In genomic region chr1:161013104-161013590, GRCh38 we compare ENCODE assay signal across 8 cellular contexts. TPM values are rescaled to one million over a fixed set of nuclear protein-coding genes. Genes with fewer than 3 reads are reported as not detected.
DNase-seq lines count a peak whose midpoint lies in the region; ATAC-seq, FAIRE-seq and TF ChIP-seq lines count a peak whose summit lies in the region.

No MANE protein-coding gene starts in this region.

- 74% methylated on average over 1 of the region's 1 CpG for WGBS in HUES64
- WGBS in mammary epithelial cell (ENCODE audit: low coverage, missing lambda C conversion rate), result 0% methylated on average over 1 of the region's 1 CpG

- dilution Hi-C loops in mammary epithelial cell (cut with HindIII; ENCODE audit: low sequenced_read_pairs), result no loop called here

- peak; percentile 23 for ATAC-seq in GM18861 (IDR thresholded peaks at IDR 0.05; ENCODE audit: unreplicated experiment)
- no peak for ATAC-seq in HG02798 (IDR thresholded peaks at IDR 0.05; ENCODE audit: poor library complexity, unreplicated experiment)
- no peak for ATAC-seq in GM18517 (IDR thresholded peaks at IDR 0.05; ENCODE audit: unreplicated experiment)

- FAIRE-seq in GM19239 (lab: Jason Lieb, UNC), result no peak

- H3K27me3 ChIP-seq in HUES64 (ENCODE audit: insufficient read depth, low read length) (no peaks in the 10 kb centered on the region), mammary epithelial cell (ENCODE audit: insufficient read depth, low read length) (no peaks in the 10 kb centered on the region), mucosa of stomach (ENCODE audit: control insufficient read depth, insufficient read depth, low read length) (no peaks in the 10 kb centered on the region)

- no peak for TF ChIP-seq CTCF in mammary epithelial cell (conservative IDR thresholded peaks at IDR 0.05 in 1 of 2, IDR thresholded peaks at IDR 0.05 in 1 of 2; ENCODE audit: extremely low read depth in 1 of 2, insufficient read depth in 1 of 2, low read depth in 1 of 2, low read length in 2 of 2)

- no peaks in the 10 kb centered on the region for H4K20me1 ChIP-seq in mammary epithelial cell (ENCODE audit: insufficient read depth, low read length)

- H3K9me3 ChIP-seq in HUES64 (ENCODE audit: insufficient read depth, low read depth, low read length), result no peaks in the 10 kb centered on the region
- no peaks in the 10 kb centered on the region for H3K9me3 ChIP-seq in mammary epithelial cell (replicated peaks; ENCODE audit: insufficient read depth, low read length)
- no peaks in the 10 kb centered on the region for H3K9me3 ChIP-seq in mucosa of stomach (ENCODE audit: control insufficient read depth, low read length)

- H3K4me2 ChIP-seq in mammary epithelial cell (ENCODE audit: insufficient read depth, low read depth, low read length), result peak overlapping the region; percentile 70

- CTCF ChIA-PET in mammary epithelial cell (lab: Charles Lee; ENCODE audit: low non-redundant PET), result no interaction called here

- no peak overlapping the region for H3K9ac ChIP-seq in HUES64 (ENCODE audit: low read depth, low read length)
- H3K9ac ChIP-seq in mammary epithelial cell (ENCODE audit: insufficient read depth, low read length), result peak overlapping the region; percentile 59
- peak overlapping the region; percentile 63 for H3K9ac ChIP-seq in mucosa of stomach (ENCODE audit: low read length)

- H3K79me2 ChIP-seq in mammary epithelial cell (ENCODE audit: insufficient read depth, low read length), result peaks cover 94% of the 10 kb centered on the region

- intact Hi-C loops in mammary epithelial cell (cut with micrococcal nuclease), result no loop called here

- H3K4me3 ChIP-seq in HUES64 (ENCODE audit: low read length) (no peak overlapping the region), mammary epithelial cell (replicated peaks in 1 of 3; ENCODE audit: insufficient read depth in 1 of 3, low read depth in 2 of 3, low read length in 3 of 3) (peak overlapping the region in 2 of 3 experiments; percentile 4 to 18), mucosa of stomach (ENCODE audit: low read length) (no peak overlapping the region)

- in situ Hi-C loops in mammary epithelial cell (cut with MboI; ENCODE audit: low sequenced_read_pairs in 2 of 2), result no loop called here

- H3K36me3 ChIP-seq in HUES64 (ENCODE audit: insufficient read depth, low read length) (peaks cover 13% of the 10 kb centered on the region; the same call in 1 of the 2 replicates), mammary epithelial cell (ENCODE audit: insufficient read depth, low read length) (no peaks in the 10 kb centered on the region), mucosa of stomach (ENCODE audit: control insufficient read depth, insufficient read depth, low read length) (no peaks in the 10 kb centered on the region)

- peak overlapping the region; percentile 38 for H2AFZ ChIP-seq in mammary epithelial cell (ENCODE audit: low read depth, low read length)

- BruUV-seq in mammary epithelial cell (replicated peaks; lab: Mats Ljungman, UMichigan), result no TSS peak

- H3K4me1 ChIP-seq in HUES64 (ENCODE audit: insufficient read depth, low read length) (peaks cover 30% of the 10 kb centered on the region), mammary epithelial cell (ENCODE audit: insufficient read depth, low read length) (peaks cover 27% of the 10 kb centered on the region), mucosa of stomach (ENCODE audit: control insufficient read depth, insufficient read depth, low read length) (peaks cover 37% of the 10 kb centered on the region)

- DNase-seq in mammary epithelial cell (peak; percentile 34), GM19239 (ENCODE audit: insufficient read length, low spot score) (no peak), germinal center (ENCODE audit: low spot score) (no peak)

- peak overlapping the region; percentile 48 for H3K27ac ChIP-seq in HUES64 (ENCODE audit: low read depth, low read length)
- H3K27ac ChIP-seq in mammary epithelial cell (ENCODE audit: insufficient read depth, low read depth, low read length), result peak overlapping the region; percentile 92

RNA-seq across cellular contexts. Expression of gene F11R, which starts 7.8 kb away (rescaled TPM):
- polyA plus RNA-seq in HUES64 (2013, experiment 1 of 2), result 91.0 TPM
- 107 TPM for polyA plus RNA-seq in HUES64 (2013, experiment 2 of 2)
- total RNA-seq in mammary epithelial cell, result 100 to 1,000 TPM; 109 to 202 TPM
- 159 TPM for polyA plus RNA-seq in mammary epithelial cell
- 183 TPM for polyA minus RNA-seq in mammary epithelial cell

RNA-seq across cellular contexts. Expression of gene TSTD1, which starts 25.6 kb away (rescaled TPM):
- polyA plus RNA-seq in HUES64 (2013, experiment 1 of 2), result 51.6 TPM
- polyA plus RNA-seq in HUES64 (2013, experiment 2 of 2), result 64.9 TPM
- 10 to 100 TPM; 37.6 to 73.7 TPM for total RNA-seq in mammary epithelial cell
- 99.9 TPM for polyA plus RNA-seq in mammary epithelial cell
- polyA minus RNA-seq in mammary epithelial cell, result 50.9 TPM

RNA-seq across cellular contexts. Expression of gene USF1, which starts 32.6 kb away (rescaled TPM):
- 49.8 TPM for polyA plus RNA-seq in HUES64 (2013, experiment 1 of 2)
- polyA plus RNA-seq in HUES64 (2013, experiment 2 of 2), result 48.7 TPM
- 10 to 100 TPM; 31.8 to 40.7 TPM for total RNA-seq in mammary epithelial cell
- polyA plus RNA-seq in mammary epithelial cell, result 19.8 TPM
- 81.0 TPM for polyA minus RNA-seq in mammary epithelial cell

RNA-seq across cellular contexts. Expression of gene ARHGAP30, which starts 56.5 kb away (rescaled TPM):
- polyA plus RNA-seq in HUES64 (2013, experiment 1 of 2), result 0.10 TPM
- 0.13 TPM for polyA plus RNA-seq in HUES64 (2013, experiment 2 of 2)
- under 1 TPM; 0.17 to 0.26 TPM for total RNA-seq in mammary epithelial cell
- 0.03 TPM for polyA plus RNA-seq in mammary epithelial cell
- not detected for polyA minus RNA-seq in mammary epithelial cell

RNA-seq across cellular contexts. Expression of gene ITLN2, which starts 58.5 kb away (rescaled TPM):
- 4.9 TPM for polyA plus RNA-seq in HUES64 (2013, experiment 1 of 2)
- 3.6 TPM for polyA plus RNA-seq in HUES64 (2013, experiment 2 of 2)
- under 1 TPM; 0.35 to 0.50 TPM for total RNA-seq in mammary epithelial cell
- polyA plus RNA-seq in mammary epithelial cell, result 0.26 TPM
- not detected for polyA minus RNA-seq in mammary epithelial cell

Comparison
In these comparisons a context has a peak if more than half of its experiments do, and no peak if none do; other contexts are left out.
1. H3K4me3 ChIP-seq: peak in mammary epithelial cell (2 of 3); none in HUES64 (single experiment) and mucosa of stomach (single experiment).